Comparison of ENCODE assay signal across 18 cellular contexts in genomic region chr18:62498616-62499262, GRCh38.
"Had no signal": no experiment of that assay in that cellular context is flagged by ENCODE, and none has a peak within 500 bp of the region (broad histone marks: within the 10 kb centered on the region; RNA-seq: fewer than 3 reads in every experiment).

No MANE protein-coding gene starts in this region.

- H3K4me3 Mint-ChIP-seq: activated T-cell treated with anti-CD3 and anti-CD28 coated beads, Interleukin-2, amount 50 U/mL, for 72 hours; natural killer cell treated with Interleukin-12 subunit alpha and Interleukin-12 subunit beta and Interleukin-15 and Interleukin-18, amount 100 ng/mL, for 72 hours; stimulated activated naive CD8-positive, alpha-beta T cell treated with anti-CD3 and anti-CD28 coated beads, Interleukin-15, amount 100 ng/mL, for 72 hours; T-cell had no signal

- DNase-seq: activated CD4-positive, alpha-beta T cell treated with anti-CD3 and anti-CD28 coated beads, Interleukin-2, amount 50 U/mL, for 1 hour; activated CD8-positive, alpha-beta memory T cell treated with anti-CD3 and anti-CD28 coated beads, Interleukin-2, amount 50 U/mL, for 4 hours; activated effector memory CD4-positive, alpha-beta T cell treated with anti-CD3 and anti-CD28 coated beads, Interleukin-2, amount 50 U/mL, for 16 hours; activated naive CD4-positive, alpha-beta T cell treated with anti-CD3 and anti-CD28 coated beads, Interleukin-2, amount 50 U/mL, for 16 hours; activated T-cell treated with anti-CD3 and anti-CD28 coated beads, Interleukin-2, amount 50 U/mL, for 72 hours; effector CD4-positive, alpha-beta T cell; kidney; left ventricle myocardium inferior; stimulated activated CD4-positive, alpha-beta T cell treated with anti-CD3 and anti-CD28 coated beads, Interleukin-4, amount 100 ng/mL, for 1 hour; stimulated activated naive CD8-positive, alpha-beta T cell treated with anti-CD3 and anti-CD28 coated beads, Interleukin-15, amount 100 ng/mL, for 72 hours; T-cell had no signal

- H3K4me1 Mint-ChIP-seq: stimulated activated naive CD8-positive, alpha-beta T cell treated with anti-CD3 and anti-CD28 coated beads, Interleukin-15, amount 100 ng/mL, for 72 hours had no signal

- H3K27me3 ChIP-seq: ascending aorta, gastroesophageal sphincter, heart left ventricle had no signal

- H3K27ac ChIP-seq: ascending aorta, gastroesophageal sphincter, left ventricle myocardium inferior, skin epidermis had no signal

- H3K9me3 Mint-ChIP-seq: natural killer cell treated with Interleukin-12 subunit alpha and Interleukin-12 subunit beta and Interleukin-15 and Interleukin-18, amount 100 ng/mL, for 72 hours; stimulated activated naive CD8-positive, alpha-beta T cell treated with anti-CD3 and anti-CD28 coated beads, Interleukin-15, amount 100 ng/mL, for 72 hours; T-cell had no signal

- H3K4me3 ChIP-seq: ascending aorta, gastroesophageal sphincter, heart left ventricle, left ventricle myocardium inferior, prostate gland, skin epidermis had no signal

- ATAC-seq: activated T-cell treated with anti-CD3 and anti-CD28 coated beads, Interleukin-2, amount 50 U/mL, for 72 hours; esophagus mucosa; gastroesophageal sphincter; natural killer cell treated with Interleukin-12 subunit alpha and Interleukin-12 subunit beta and Interleukin-15 and Interleukin-18, amount 100 ng/mL, for 72 hours; stimulated activated naive CD8-positive, alpha-beta T cell treated with anti-CD3 and anti-CD28 coated beads, Interleukin-15, amount 100 ng/mL, for 72 hours; T-cell had no signal

- H3K36me3 ChIP-seq: ascending aorta, gastroesophageal sphincter, heart left ventricle, left ventricle myocardium inferior, prostate gland had no signal

- H3K27me3 Mint-ChIP-seq: stimulated activated naive CD8-positive, alpha-beta T cell treated with anti-CD3 and anti-CD28 coated beads, Interleukin-15, amount 100 ng/mL, for 72 hours had no signal

- H3K4me1 ChIP-seq: ascending aorta, gastroesophageal sphincter, left ventricle myocardium inferior, prostate gland had no signal

- H3K36me3 Mint-ChIP-seq: natural killer cell treated with Interleukin-12 subunit alpha and Interleukin-12 subunit beta and Interleukin-15 and Interleukin-18, amount 100 ng/mL, for 72 hours had no signal

- H3K27ac Mint-ChIP-seq: activated T-cell treated with anti-CD3 and anti-CD28 coated beads, Interleukin-2, amount 50 U/mL, for 72 hours; natural killer cell treated with Interleukin-12 subunit alpha and Interleukin-12 subunit beta and Interleukin-15 and Interleukin-18, amount 100 ng/mL, for 72 hours; stimulated activated naive CD8-positive, alpha-beta T cell treated with anti-CD3 and anti-CD28 coated beads, Interleukin-15, amount 100 ng/mL, for 72 hours; T-cell had no signal

- H3K9me3 ChIP-seq: ascending aorta, gastroesophageal sphincter, heart left ventricle, left ventricle myocardium inferior, prostate gland had no signal
